6 cellular contexts compared by ENCODE assay signal in the genomic region with DNA sequence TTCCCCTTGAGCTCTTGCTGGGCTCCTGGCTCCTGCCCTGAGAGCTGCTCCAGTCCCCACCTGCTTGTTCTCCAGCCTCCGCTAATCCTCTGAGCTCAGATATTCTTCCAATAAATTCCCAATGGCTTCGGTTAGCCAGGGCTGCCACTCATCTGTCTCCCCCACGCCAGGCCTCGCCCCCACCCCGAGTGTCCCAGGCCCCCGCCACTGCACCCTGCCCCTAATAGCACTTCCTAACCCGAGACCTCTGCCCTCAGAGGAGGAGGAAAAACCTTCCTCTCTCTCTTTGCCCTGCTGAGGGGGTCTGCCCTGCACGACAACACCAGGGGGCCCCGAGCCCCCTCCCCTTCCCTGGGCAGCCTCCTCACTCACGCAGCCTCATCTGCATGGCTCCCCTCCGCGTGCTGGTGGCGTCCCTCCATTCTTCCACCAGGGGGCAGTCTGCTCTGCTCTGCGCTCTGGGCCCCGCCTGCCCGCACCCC. TPM values are rescaled to one million over a fixed set of nuclear protein-coding genes. Genes with fewer than 3 reads are reported as not detected.
A peak's percentile ranks its signal among the peaks of the same experiment; 100 is the strongest.
DNase-seq lines count a peak whose midpoint lies in the region; ATAC-seq, FAIRE-seq and TF ChIP-seq lines count a peak whose summit lies in the region.

No MANE protein-coding gene starts in this region.

- no peaks in the 10 kb centered on the region for H3K9me3 ChIP-seq in thyroid gland

- H3K4me3 ChIP-seq in fibroblast of pulmonary artery (replicated peaks; ENCODE audit: low read depth, low read length) (no peak overlapping the region), thyroid gland (replicated peaks in 1 of 3) (no peak overlapping the region)

- TF ChIP-seq CTCF in fibroblast of pulmonary artery (IDR thresholded peaks at IDR 0.05; ENCODE audit: low read length, missing control alignments) (peak; percentile 55), thyroid gland (IDR thresholded peaks at IDR 0.05) (peak in 2 of 6 experiments; percentile 9 to 50)

- peak; percentile 85 for DNase-seq in GM19239 (ENCODE audit: insufficient read length, low spot score)
- peak in 3 of 5 donors; percentile 28 to 45 (median 40) for DNase-seq in T-helper 1 cell
- DNase-seq in fibroblast of pulmonary artery (ENCODE audit: low read depth) = no peak
- DNase-seq in stimulated activated CD8-positive, alpha-beta memory T cell treated with anti-CD3 and anti-CD28 coated beads, Interleukin-15, amount 100 ng/mL, for 24 hours (ENCODE audit: low read depth) = peak; percentile 39
- DNase-seq in thyroid gland = no peak

- FAIRE-seq in GM19239 (lab: Jason Lieb, UNC) = no peak

- H3K36me3 ChIP-seq in thyroid gland = no peaks in the 10 kb centered on the region

- 18 to 23% methylated on average over 7 to 13 of the region's 16 CpGs for WGBS in thyroid gland, 2 donors

- H3K4me1 ChIP-seq in thyroid gland = no peaks in the 10 kb centered on the region

- intact Hi-C loops in thyroid gland (cut with DNase I) = no loop called here

- TF ChIP-seq POLR2A in thyroid gland (IDR thresholded peaks at IDR 0.05) = no peak

- H3K27me3 ChIP-seq in thyroid gland = no peaks in the 10 kb centered on the region

- ATAC-seq in HG02571 (IDR thresholded peaks at IDR 0.05; ENCODE audit: unreplicated experiment) = no peak

- no peak overlapping the region for H3K27ac ChIP-seq in thyroid gland

RNA-seq across cellular contexts. Expression of gene LCN15, which starts 5.4 kb away (rescaled TPM):
- not detected for total RNA-seq in thyroid gland

RNA-seq across cellular contexts. Expression of gene LCN8, which starts 11.7 kb away (rescaled TPM):
- 1 to 10 TPM in 1 of 4 donors, under 1 TPM in 1, not detected in 2; 0.93 to 1.0 TPM for total RNA-seq in thyroid gland

RNA-seq across cellular contexts. Expression of gene TMEM141, which starts 21.4 kb away (rescaled TPM):
- 100 to 1,000 TPM in 3 of 4 donors, 10 to 100 TPM in 1; 81.6 to 189 (median 141) TPM for total RNA-seq in thyroid gland

RNA-seq across cellular contexts. Expression of gene LCN6, which starts 21.4 kb away (rescaled TPM):
- 10 to 100 TPM in 1 of 4 donors, 1 to 10 TPM in 3; 1.4 to 10.0 (median 4.5) TPM for total RNA-seq in thyroid gland

RNA-seq across cellular contexts. Expression of gene CCDC183, which starts 26.4 kb away (rescaled TPM):
- total RNA-seq in thyroid gland = 1 to 10 TPM; 1.3 to 4.6 (median 2.8) TPM

Comparison
In these comparisons a context has a peak if more than half of its experiments do, and no peak if none do; other contexts are left out.
1. DNase-seq: peak in GM19239 (single experiment), T-helper 1 cell (3 of 5) and stimulated activated CD8-positive, alpha-beta memory T cell treated with anti-CD3 and anti-CD28 coated beads, Interleukin-15, amount 100 ng/mL, for 24 hours (single experiment); none in fibroblast of pulmonary artery (single experiment) and thyroid gland (0 of 2).